9 cellular contexts compared by ENCODE assay signal in genomic region chr7:117041007-117041406, GRCh38.
DNase-seq lines count a peak whose midpoint lies in the region; ATAC-seq and TF ChIP-seq lines count a peak whose summit lies in the region.
"Had no signal": no experiment of that assay in that cellular context is flagged by ENCODE, and none has a peak within 500 bp of the region (broad histone marks: within the 10 kb centered on the region; RNA-seq: fewer than 3 reads in every experiment).

No MANE protein-coding gene starts in this region.

- peaks cover 2% of the 10 kb centered on the region; the same call in 1 of the 2 replicates for H3K9me1 ChIP-seq in IMR-90 (ENCODE audit: insufficient read depth, low read length)

- no peak overlapping the region for H2AK9ac ChIP-seq in IMR-90 (replicated peaks; ENCODE audit: low read depth, low read length, poor library complexity)

- H2AK5ac ChIP-seq in IMR-90 (ENCODE audit: low read depth, low read length), result no peak overlapping the region

- no peak overlapping the region for H2BK20ac ChIP-seq in IMR-90 (ENCODE audit: low read depth, low read length)

- CTCF ChIA-PET in IMR-90 (lab: Yijun Ruan, JAX), result no interaction called here

- H3K9me3 ChIP-seq in IMR-90 (ENCODE audit: control insufficient read depth, insufficient read depth, low read length), result no peaks in the 10 kb centered on the region; the same call in 1 of the 2 replicates
- no peaks in the 10 kb centered on the region for H3K9me3 ChIP-seq in left lung
- H3K9me3 ChIP-seq in tibial nerve, result no peaks in the 10 kb centered on the region

- H3K4me2 ChIP-seq in IMR-90 (ENCODE audit: low read depth, low read length), result no peak overlapping the region

- TF ChIP-seq EP300 in tibial nerve (IDR thresholded peaks at IDR 0.05), result no peak

- dilution Hi-C loops in IMR-90 (cut with HindIII; ENCODE audit: low sequenced_read_pairs, unreplicated experiment), result no loop called here

- H3K27ac ChIP-seq in IMR-90 (ENCODE audit: insufficient read depth, low read length) (no peak overlapping the region), left lung (no peak overlapping the region), tibial nerve (no peak overlapping the region)

- H3K36me3 ChIP-seq in IMR-90 (ENCODE audit: control insufficient read depth, insufficient read depth, low read length) (no peaks in the 10 kb centered on the region), left lung (no peaks in the 10 kb centered on the region), tibial nerve (no peaks in the 10 kb centered on the region)

- WGBS in IMR-90 (ENCODE audit: extremely low coverage in 2 of 2, insufficient read length in 1 of 2), 2 experiments, result no CpG with 5 or more reads among the region's 2 CpGs
- WGBS in tibial nerve, 2 donors, result 93 to 94% methylated on average over 2 of the region's 2 CpGs

- H3K27me3 ChIP-seq in IMR-90 (ENCODE audit: control insufficient read depth, insufficient read depth, low read length) (no peaks in the 10 kb centered on the region), left lung (no peaks in the 10 kb centered on the region), tibial nerve (no peaks in the 10 kb centered on the region)

- no peaks in the 10 kb centered on the region for H4K20me1 ChIP-seq in IMR-90 (ENCODE audit: insufficient read depth, low read length)

- POLR2A ChIA-PET in IMR-90 (lab: Charles Lee; ENCODE audit: unreplicated experiment), result no interaction called here

- intact Hi-C loops in IMR-90 (cut with micrococcal nuclease) (no loop called here), left lung (cut with DNase I) (no loop called here)

- ATAC-seq in GM18861 (IDR thresholded peaks at IDR 0.05; ENCODE audit: unreplicated experiment) (peak; percentile 89), HG02610 (IDR thresholded peaks at IDR 0.05; ENCODE audit: unreplicated experiment) (peak; percentile 89), IMR-90 (ENCODE audit: low read depth) (peak; percentile 63; the same call in 1 of the 2 replicates), left lung (no peak)
- ATAC-seq: Panc1 had no signal

- in situ Hi-C loops in IMR-90 (cut with MboI; ENCODE audit: low sequenced_read_pairs), result no loop called here

- TF ChIP-seq RAD21 in IMR-90 (IDR thresholded peaks at IDR 0.05; ENCODE audit: low read length), result no peak

- H4K5ac ChIP-seq in IMR-90 (ENCODE audit: low read depth, low read length), result no peak overlapping the region

- BruUV-seq in IMR-90 (replicated peaks; lab: Mats Ljungman, UMichigan), result no TSS peak

- H2BK15ac ChIP-seq in IMR-90 (ENCODE audit: low read depth, low read length), result no peak overlapping the region

- no peak overlapping the region for H2AFZ ChIP-seq in IMR-90 (replicated peaks; ENCODE audit: low read length, poor library complexity)

- no peak overlapping the region for H4K91ac ChIP-seq in IMR-90 (ENCODE audit: insufficient read depth, low read depth, low read length)

- H3K4me3 ChIP-seq in IMR-90 (ENCODE audit: insufficient read depth, low read depth, low read length) (no peak overlapping the region), left lung (no peak overlapping the region), tibial nerve (no peak overlapping the region)

- TF ChIP-seq CTCF in IMR-90 (conservative IDR thresholded peaks at IDR 0.05; ENCODE audit: low read depth, low read length), result no peak
- no peak for TF ChIP-seq CTCF in left lung (IDR thresholded peaks at IDR 0.05)
- no peak for TF ChIP-seq CTCF in tibial nerve (IDR thresholded peaks at IDR 0.05)

- H2BK120ac ChIP-seq in IMR-90 (ENCODE audit: low read depth, low read length), result no peak overlapping the region

- H3K18ac ChIP-seq in IMR-90 (ENCODE audit: low read depth, low read length), result no peak overlapping the region

- TF ChIP-seq POLR2A in IMR-90 (IDR thresholded peaks at IDR 0.05; ENCODE audit: low read depth, low read length) (no peak), tibial nerve (IDR thresholded peaks at IDR 0.05) (no peak)

- no peak overlapping the region for H3K56ac ChIP-seq in IMR-90 (ENCODE audit: extremely low read depth, insufficient read depth, low read length)

- no peak overlapping the region for H4K8ac ChIP-seq in IMR-90 (ENCODE audit: low read depth in 2 of 2, low read length in 2 of 2)

- no peak overlapping the region for H3K23ac ChIP-seq in IMR-90 (ENCODE audit: low read depth, low read length)

- no peak overlapping the region for H3K9ac ChIP-seq in IMR-90 (ENCODE audit: low read depth, low read length)

- H3K14ac ChIP-seq in IMR-90 (replicated peaks; ENCODE audit: low read depth, low read length), result no peak overlapping the region

- DNase-seq in AG08395 (ENCODE audit: low spot score) (peak; percentile 52), IMR-90 (peak; percentile 88), left lung (no peak), germinal center (ENCODE audit: low spot score) (no peak), tibial nerve (ENCODE audit: low spot score in 2 of 2) (no peak)
- DNase-seq in effector CD8-positive, alpha-beta T cell (lab: John Stamatoyannopoulos, UW), result no peak

- H3K79me1 ChIP-seq in IMR-90 (ENCODE audit: low read depth in 1 of 2, low read length in 2 of 2), result peaks cover 32 to 34% of the 10 kb centered on the region in 2 experiments

- H3K4me1 ChIP-seq in IMR-90 (ENCODE audit: control insufficient read depth, insufficient read depth, low read length) (peaks cover 4% of the 10 kb centered on the region; the same call in 1 of the 2 replicates), left lung (no peaks in the 10 kb centered on the region), tibial nerve (peaks cover 0 to 14% (median 6%) of the 10 kb centered on the region in 4 donors)

- no peak overlapping the region for H3K4ac ChIP-seq in IMR-90 (ENCODE audit: low read depth, low read length)

- H2BK5ac ChIP-seq in IMR-90 (ENCODE audit: low read depth, low read length, poor library complexity, severe bottlenecking), result peak overlapping the region; percentile 24

TF ChIP-seq in IMR-90, 13 proteins besides CTCF, POLR2A, EP300 and RAD21:
- TF ChIP-seq SMC3 (IDR thresholded peaks at IDR 0.05; ENCODE audit: low read depth, low read length) (no peak), CEBPB (IDR thresholded peaks at IDR 0.05; ENCODE audit: low read depth, low read length) (0 out of 2 replicates have a peak, but pooled peaks have one; percentile 12)

Comparison
In these comparisons a context has a peak if more than half of its experiments do, and no peak if none do; other contexts are left out.
1. DNase-seq: peak in AG08395 (single experiment) and IMR-90 (single experiment); none in left lung (0 of 2), germinal center (single experiment), tibial nerve (0 of 2) and effector CD8-positive, alpha-beta T cell (single experiment).